20 cellular contexts compared by ENCODE assay signal in genomic region chr20:32352101-32352720, GRCh38.
"Had no signal": no experiment of that assay in that cellular context is flagged by ENCODE, and none has a peak within 500 bp of the region (broad histone marks: within the 10 kb centered on the region; RNA-seq: fewer than 3 reads in every experiment).

No MANE protein-coding gene starts in this region.

- H3K27ac Mint-ChIP-seq: activated B cell treated with CpG ODN at 0.5 μM for 24 hours; activated naive CD8-positive, alpha-beta T cell; activated T-cell treated with anti-CD3 and anti-CD28 coated beads, Interleukin-2, amount 50 U/mL, for 24 hours had no signal

- H3K9me3 Mint-ChIP-seq: activated B cell treated with CpG ODN at 0.5 μM for 24 hours; activated T-cell treated with anti-CD3 and anti-CD28 coated beads, Interleukin-2, amount 50 U/mL, for 24 hours; brain; neural crest cell had no signal

- H3K36me3 ChIP-seq: colonic mucosa, esophagus squamous epithelium, thyroid gland, vagina had no signal

- ATAC-seq: left lobe of liver, sciatic nerve had no signal

- H3K27me3 ChIP-seq: colonic mucosa, esophagus squamous epithelium, hepatocyte, thyroid gland, vagina had no signal

- H3K27me3 Mint-ChIP-seq: activated B cell treated with CpG ODN at 0.5 μM for 24 hours; activated naive CD8-positive, alpha-beta T cell; activated T-cell treated with anti-CD3 and anti-CD28 coated beads, Interleukin-2, amount 50 U/mL, for 24 hours had no signal

- H3K4me2 ChIP-seq: hepatocyte had no signal

- H2AFZ ChIP-seq: hepatocyte had no signal

- H3K4me3 Mint-ChIP-seq: activated B cell treated with CpG ODN at 0.5 μM for 24 hours; activated naive CD8-positive, alpha-beta T cell; activated T-cell treated with anti-CD3 and anti-CD28 coated beads, Interleukin-2, amount 50 U/mL, for 24 hours; brain; neural crest cell had no signal

- DNase-seq: activated B cell treated with CpG ODN at 0.5 μM for 24 hours; activated CD4-positive, alpha-beta T cell treated with anti-CD3 and anti-CD28 coated beads for 48 hours; activated gamma-delta T cell treated with Interleukin-2 at 50 U/mL for 16 hours; activated T-cell treated with anti-CD3 and anti-CD28 coated beads, Interleukin-2, amount 50 U/mL, for 24 hours; central memory CD4-positive, alpha-beta T cell; colonic mucosa; effector CD4-positive, alpha-beta T cell; esophagus squamous epithelium; islet precursor cell; mammary epithelial cell; stimulated activated CD4-positive, alpha-beta T cell treated with anti-CD3 and anti-CD28 coated beads, Interleukin-1b, Interleukin-23, amount 100 ng/mL, for 48 hours; thyroid gland had no signal

- H3K79me2 ChIP-seq: hepatocyte had no signal

- H3K9me3 ChIP-seq: colonic mucosa, esophagus squamous epithelium, thyroid gland, vagina had no signal

- FAIRE-seq: endothelial cell of umbilical vein had no signal

- H3K27ac ChIP-seq: colonic mucosa, esophagus squamous epithelium, hepatocyte, thyroid gland, vagina had no signal

- H3K4me1 ChIP-seq: colonic mucosa had no signal

- H3K4me3 ChIP-seq: colonic mucosa, esophagus squamous epithelium, hepatocyte, thyroid gland, vagina had no signal
